ENCODE assay signal across 16 cellular contexts in genomic region chr16:79843631-79844043, GRCh38.
A peak's percentile ranks its signal among the peaks of the same experiment; 100 is the strongest.
DNase-seq lines count a peak whose midpoint lies in the region; ATAC-seq and TF ChIP-seq lines count a peak whose summit lies in the region.
"Had no signal": no experiment of that assay in that cellular context is flagged by ENCODE, and none has a peak within 500 bp of the region (broad histone marks: within the 10 kb centered on the region; RNA-seq: fewer than 3 reads in every experiment).

No MANE protein-coding gene starts in this region.

- H3K4me3 Mint-ChIP-seq in T-helper 1 cell treated with Interleukin-12 subunit alpha and Interleukin-12 subunit beta and Interleukin-4 antibody, amounts not matched to agents 30 μg/mL and 1 μg/mL, for 36 hours: peak overlapping the region; percentile 44
- H3K4me3 Mint-ChIP-seq: stimulated activated memory B cell treated with anti-CD40 and anti-IgM and Interleukin-4, amounts not matched to agents 10 μg/mL and 1 μg/mL and 100 μg/mL, for 72 hours had no signal

- no peaks in the 10 kb centered on the region for H3K27me3 ChIP-seq in gastroesophageal sphincter
- H3K27me3 ChIP-seq: BE2C, brain microvascular endothelial cell had no signal

- WGBS in gastroesophageal sphincter (ENCODE audit: low coverage in 1 of 2), 2 donors: 86 to 100% methylated on average over 1 of the region's 1 CpG

- TF ChIP-seq CTCF in gastroesophageal sphincter (IDR thresholded peaks at IDR 0.05): no peak

- peaks cover 37% of the 10 kb centered on the region for H3K4me1 Mint-ChIP-seq in T-helper 1 cell treated with Interleukin-12 subunit alpha and Interleukin-12 subunit beta and Interleukin-4 antibody, amounts not matched to agents 30 μg/mL and 1 μg/mL, for 36 hours (ENCODE audit: low read depth)

- peak; percentile 29 for DNase-seq in stimulated activated CD4-positive, alpha-beta T cell treated with anti-CD3 and anti-CD28 coated beads, Interleukin-15, amount 100 ng/mL, for 24 hours
- DNase-seq in stimulated activated CD4-positive, alpha-beta T cell treated with anti-CD3 and anti-CD28 coated beads, Interleukin-4, amount 100 ng/mL, for 4 hours: no peak
- DNase-seq in left lobe of liver (ENCODE audit: low spot score) (no peak), NOMO-1 (lab: John Stamatoyannopoulos, UW; ENCODE audit: unreplicated experiment in 2 of 2) (no peak), NCI-H510A (lab: John Stamatoyannopoulos, UW) (no peak)
- DNase-seq: BE2C, brain microvascular endothelial cell, DMS79, islet precursor cell, MM.1S had no signal

- H3K27me3 Mint-ChIP-seq in T-helper 1 cell treated with Interleukin-12 subunit alpha and Interleukin-12 subunit beta and Interleukin-4 antibody, amounts not matched to agents 30 μg/mL and 1 μg/mL, for 36 hours (ENCODE audit: low read depth): no peaks in the 10 kb centered on the region

- no peak overlapping the region for H3K27ac ChIP-seq in gastroesophageal sphincter
- H3K27ac ChIP-seq: brain microvascular endothelial cell, parathyroid adenoma had no signal

- peak; percentile 36 for ATAC-seq in HG02623 (IDR thresholded peaks at IDR 0.05; ENCODE audit: unreplicated experiment)
- no peak for ATAC-seq in left lobe of liver
- no peak for ATAC-seq in gastroesophageal sphincter
- ATAC-seq: stimulated activated memory B cell treated with anti-CD40 and anti-IgM and Interleukin-4, amounts not matched to agents 10 μg/mL and 1 μg/mL and 100 μg/mL, for 72 hours had no signal

- no peaks in the 10 kb centered on the region for H3K9me3 ChIP-seq in gastroesophageal sphincter

- no peak overlapping the region for H3K4me3 ChIP-seq in gastroesophageal sphincter

- H3K4me1 ChIP-seq in gastroesophageal sphincter: peaks cover 0 to 19% (median 0%) of the 10 kb centered on the region in 3 donors
- H3K4me1 ChIP-seq: BE2C, parathyroid adenoma had no signal

- TF ChIP-seq POLR2A in gastroesophageal sphincter (IDR thresholded peaks at IDR 0.05): no peak

- no peaks in the 10 kb centered on the region for H3K36me3 ChIP-seq in gastroesophageal sphincter
- H3K36me3 ChIP-seq: BE2C, brain microvascular endothelial cell had no signal

- H3K27ac Mint-ChIP-seq in T-helper 1 cell treated with Interleukin-12 subunit alpha and Interleukin-12 subunit beta and Interleukin-4 antibody, amounts not matched to agents 30 μg/mL and 1 μg/mL, for 36 hours: peak overlapping the region; percentile 58
- H3K27ac Mint-ChIP-seq: activated T-helper 2 cell treated with anti-CD3 and anti-CD28 coated beads, Interferon-gamma antibody, Interleukin-2, Interleukin-4, amounts not matched to agents 10 μg/mL and 5 μg/mL and 100 μg/mL, durations not matched to agents 14 hours and 24 hours and 36 hours; stimulated activated memory B cell treated with anti-CD40 and anti-IgM and Interleukin-4, amounts not matched to agents 10 μg/mL and 1 μg/mL and 100 μg/mL, for 72 hours had no signal

- peaks cover 6% of the 10 kb centered on the region for H3K36me3 Mint-ChIP-seq in T-helper 1 cell treated with Interleukin-12 subunit alpha and Interleukin-12 subunit beta and Interleukin-4 antibody, amounts not matched to agents 30 μg/mL and 1 μg/mL, for 36 hours (ENCODE audit: low read depth)
- H3K36me3 Mint-ChIP-seq: stimulated activated memory B cell treated with anti-CD40 and anti-IgM and Interleukin-4, amounts not matched to agents 10 μg/mL and 1 μg/mL and 100 μg/mL, for 72 hours had no signal

- H3K9me3 Mint-ChIP-seq in T-helper 1 cell treated with Interleukin-12 subunit alpha and Interleukin-12 subunit beta and Interleukin-4 antibody, amounts not matched to agents 30 μg/mL and 1 μg/mL, for 36 hours: peaks cover 13% of the 10 kb centered on the region
- H3K9me3 Mint-ChIP-seq: stimulated activated memory B cell treated with anti-CD40 and anti-IgM and Interleukin-4, amounts not matched to agents 10 μg/mL and 1 μg/mL and 100 μg/mL, for 72 hours had no signal

- no peak for TF ChIP-seq EP300 in gastroesophageal sphincter (IDR thresholded peaks at IDR 0.05)
